In genomic region chr12:27971606-27972005, GRCh38 we compare ENCODE assay signal across 15 cellular contexts. TPM values are rescaled to one million over a fixed set of nuclear protein-coding genes. Genes with fewer than 3 reads are reported as not detected.
DNase-seq lines count a peak whose midpoint lies in the region; ATAC-seq and TF ChIP-seq lines count a peak whose summit lies in the region.
"Had no signal": no experiment of that assay in that cellular context is flagged by ENCODE, and none has a peak within 500 bp of the region (broad histone marks: within the 10 kb centered on the region; RNA-seq: fewer than 3 reads in every experiment).

No MANE protein-coding gene starts in this region.

- H3K4me1 Mint-ChIP-seq in stimulated activated naive CD8-positive, alpha-beta T cell treated with anti-CD3 and anti-CD28 coated beads, Interleukin-15, Interleukin-2, amounts not matched to agents 100 ng/mL and 50 ng/mL, for 24 hours (ENCODE audit: low read depth), result peaks cover 22% of the 10 kb centered on the region
- H3K4me1 Mint-ChIP-seq in naive B cell, result peaks cover 11 to 25% (median 23%) of the 10 kb centered on the region in 3 donors

- H3K9me3 Mint-ChIP-seq in stimulated activated naive CD8-positive, alpha-beta T cell treated with anti-CD3 and anti-CD28 coated beads, Interleukin-15, Interleukin-2, amounts not matched to agents 100 ng/mL and 50 ng/mL, for 24 hours, result no peaks in the 10 kb centered on the region
- H3K9me3 Mint-ChIP-seq in naive B cell, result peaks cover 0 to 3% (median 0%) of the 10 kb centered on the region in 7 donors

- H3K27ac Mint-ChIP-seq in stimulated activated naive CD8-positive, alpha-beta T cell treated with anti-CD3 and anti-CD28 coated beads, Interleukin-15, Interleukin-2, amounts not matched to agents 100 ng/mL and 50 ng/mL, for 24 hours, result no peak overlapping the region
- H3K27ac Mint-ChIP-seq in naive B cell, result no peak overlapping the region

- no peaks in the 10 kb centered on the region for H3K36me3 Mint-ChIP-seq in stimulated activated naive CD8-positive, alpha-beta T cell treated with anti-CD3 and anti-CD28 coated beads, Interleukin-15, Interleukin-2, amounts not matched to agents 100 ng/mL and 50 ng/mL, for 24 hours (ENCODE audit: low read depth)
- H3K36me3 Mint-ChIP-seq in naive B cell, result peaks cover 0 to 9% of the 10 kb centered on the region in 2 donors

- no peak overlapping the region for H3K27ac ChIP-seq in coronary artery

- peak overlapping the region; percentile 84 for H3K4me3 ChIP-seq in coronary artery
- H3K4me3 ChIP-seq: K562 had no signal

- TF ChIP-seq CTCF in coronary artery (IDR thresholded peaks at IDR 0.05), result no peak

- no peak for DNase-seq in stimulated activated naive CD8-positive, alpha-beta T cell treated with anti-CD3 and anti-CD28 coated beads, Interleukin-15, Interleukin-2, amounts not matched to agents 100 U/mL and 50 U/mL, for 24 hours
- no peak for DNase-seq in coronary artery (ENCODE audit: low spot score)
- DNase-seq in naive B cell, result no peak
- DNase-seq in retina, result no peak
- no peak for DNase-seq in cardiac septum (ENCODE audit: low spot score)
- no peak for DNase-seq in NCI-H345 (lab: John Stamatoyannopoulos, UW)
- DNase-seq: activated naive CD4-positive, alpha-beta T cell treated with Interleukin-2 at 50 U/mL for 16 hours; DMS79; NCI-H1417 treated with DMSO at 0.1 percent for 48 hours; NCI-H510A; OCI-M1; stomach had no signal

- intact Hi-C loops in cardiac septum (cut with DNase I), result no loop called here

- H3K4me3 Mint-ChIP-seq in stimulated activated naive CD8-positive, alpha-beta T cell treated with anti-CD3 and anti-CD28 coated beads, Interleukin-15, Interleukin-2, amounts not matched to agents 100 ng/mL and 50 ng/mL, for 24 hours, result peak overlapping the region; percentile 59
- peak overlapping the region in 5 of 8 donors; percentile 25 to 76 (median 68) for H3K4me3 Mint-ChIP-seq in naive B cell

- no peak for ATAC-seq in stimulated activated naive CD8-positive, alpha-beta T cell treated with anti-CD3 and anti-CD28 coated beads, Interleukin-15, Interleukin-2, amounts not matched to agents 100 U/mL and 50 U/mL, for 24 hours
- ATAC-seq in naive B cell (ENCODE audit: low read depth in 2 of 2), result no peak
- ATAC-seq in SK-N-SH treated with all-trans-retinoic acid at 6 μM for 48 hours, result no peak
- ATAC-seq: K562 had no signal

- peaks cover 90% of the 10 kb centered on the region for H3K27me3 Mint-ChIP-seq in stimulated activated naive CD8-positive, alpha-beta T cell treated with anti-CD3 and anti-CD28 coated beads, Interleukin-15, Interleukin-2, amounts not matched to agents 100 ng/mL and 50 ng/mL, for 24 hours
- peaks cover 63 to 81% (median 68%) of the 10 kb centered on the region in 3 donors for H3K27me3 Mint-ChIP-seq in naive B cell

TF ChIP-seq in SK-N-SH treated with all-trans-retinoic acid at 6 μM for 48 hours, 23 proteins besides CTCF, POLR2A, EP300 and RAD21:
- TF ChIP-seq ZC3H10 (CRISPR knock-in tag; IDR thresholded peaks at IDR 0.05) (no peak), ZNF565 (CRISPR knock-in tag; conservative IDR thresholded peaks at IDR 0.05; ENCODE audit: low read depth) (no peak), SNAI2 (CRISPR knock-in tag; IDR thresholded peaks at IDR 0.05) (no peak), CSRNP3 (CRISPR knock-in tag; IDR thresholded peaks at IDR 0.05) (no peak), GLIS3 (CRISPR knock-in tag; IDR thresholded peaks at IDR 0.05) (no peak), POU6F1 (CRISPR knock-in tag; IDR thresholded peaks at IDR 0.05; ENCODE audit: borderline replicate concordance, low read depth) (no peak), ISL1 (CRISPR knock-in tag; IDR thresholded peaks at IDR 0.05) (no peak), ZNF70 (CRISPR knock-in tag; IDR thresholded peaks at IDR 0.05) (no peak), BACH2 (CRISPR knock-in tag; IDR thresholded peaks at IDR 0.05; ENCODE audit: borderline replicate concordance) (no peak), PPARA (CRISPR knock-in tag; IDR thresholded peaks at IDR 0.05; ENCODE audit: borderline replicate concordance) (no peak), ZFP30 (CRISPR knock-in tag; IDR thresholded peaks at IDR 0.05) (no peak)

RNA-seq across cellular contexts. Expression of gene PTHLH, which starts 0.9 kb away (rescaled TPM):
- polyA plus RNA-seq in naive B cell (ENCODE audit: low read depth in 6 of 6), result not detected
- total RNA-seq in cardiac septum, result 1.9 TPM
